Comparison of ENCODE assay signal across 1 cellular context in the genomic region with DNA sequence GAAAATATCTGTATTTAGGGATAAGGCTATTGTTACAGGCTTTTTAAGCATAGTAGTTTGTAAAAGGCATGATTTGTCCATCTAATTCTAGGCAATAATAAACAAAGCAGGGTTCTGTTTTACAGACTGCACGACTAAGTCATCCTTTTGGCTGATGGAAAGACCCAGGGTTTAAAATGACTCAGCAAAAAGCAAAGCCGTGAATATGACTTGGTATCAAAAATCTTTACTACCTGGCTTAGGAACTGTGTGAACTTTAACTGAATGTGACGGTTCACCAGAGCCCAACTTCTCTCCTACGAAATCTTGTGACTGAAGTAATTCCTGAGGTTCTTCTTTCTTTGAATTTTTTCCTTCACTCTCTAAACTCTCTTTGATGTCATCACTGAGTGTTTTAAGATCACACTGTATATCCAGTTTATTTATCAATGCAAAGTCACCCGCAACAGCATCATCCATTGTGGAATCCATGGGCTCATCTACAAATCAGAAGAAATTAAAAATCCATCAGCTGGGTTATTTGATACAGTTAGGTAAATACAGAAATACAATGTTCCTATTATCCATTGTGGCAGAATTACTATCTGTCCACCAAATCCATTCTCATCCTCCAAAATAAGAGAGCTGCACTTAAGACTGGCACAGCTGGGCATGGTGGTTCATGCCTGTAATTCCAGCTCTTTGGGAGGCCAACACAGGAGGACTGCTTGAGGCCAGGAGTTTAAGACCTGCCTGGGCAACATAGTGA.
TF ChIP-seq lines count a peak whose summit lies in the region.

No MANE protein-coding gene starts in this region.

TF ChIP-seq in SK-N-SH, 30 proteins besides CTCF, POLR2A, EP300 and RAD21 (continued from another document):
- TF ChIP-seq TEAD4 (IDR thresholded peaks at IDR 0.05; ENCODE audit: borderline replicate concordance, insufficient read depth) (no peak), FOSL2 (IDR thresholded peaks at IDR 0.05; ENCODE audit: borderline replicate concordance, low read depth) (no peak), SIN3A (IDR thresholded peaks at IDR 0.05; ENCODE audit: borderline replicate concordance, low read depth, low read length) (no peak), MXI1 (IDR thresholded peaks at IDR 0.05; ENCODE audit: low read depth, low read length) (no peak), NFIC (IDR thresholded peaks at IDR 0.05; ENCODE audit: borderline replicate concordance) (no peak), ELF1 (IDR thresholded peaks at IDR 0.05) (no peak), RFX5 (IDR thresholded peaks at IDR 0.05; ENCODE audit: low read length) (no peak), FOXJ3 (CRISPR knock-in tag; IDR thresholded peaks at IDR 0.05) (no peak), YY1 (IDR thresholded peaks at IDR 0.05; ENCODE audit: low read depth) (no peak)
- TF ChIP-seq, protein P1, sequence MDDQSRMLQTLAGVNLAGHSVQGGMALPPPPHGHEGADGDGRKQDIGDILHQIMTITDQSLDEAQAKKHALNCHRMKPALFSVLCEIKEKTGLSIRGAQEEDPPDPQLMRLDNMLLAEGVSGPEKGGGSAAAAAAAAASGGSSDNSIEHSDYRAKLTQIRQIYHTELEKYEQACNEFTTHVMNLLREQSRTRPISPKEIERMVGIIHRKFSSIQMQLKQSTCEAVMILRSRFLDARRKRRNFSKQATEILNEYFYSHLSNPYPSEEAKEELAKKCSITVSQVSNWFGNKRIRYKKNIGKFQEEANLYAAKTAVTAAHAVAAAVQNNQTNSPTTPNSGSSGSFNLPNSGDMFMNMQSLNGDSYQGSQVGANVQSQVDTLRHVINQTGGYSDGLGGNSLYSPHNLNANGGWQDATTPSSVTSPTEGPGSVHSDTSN (IDR thresholded peaks at IDR 0.05): no peak
